17 cellular contexts compared by ENCODE assay signal in the genomic region with DNA sequence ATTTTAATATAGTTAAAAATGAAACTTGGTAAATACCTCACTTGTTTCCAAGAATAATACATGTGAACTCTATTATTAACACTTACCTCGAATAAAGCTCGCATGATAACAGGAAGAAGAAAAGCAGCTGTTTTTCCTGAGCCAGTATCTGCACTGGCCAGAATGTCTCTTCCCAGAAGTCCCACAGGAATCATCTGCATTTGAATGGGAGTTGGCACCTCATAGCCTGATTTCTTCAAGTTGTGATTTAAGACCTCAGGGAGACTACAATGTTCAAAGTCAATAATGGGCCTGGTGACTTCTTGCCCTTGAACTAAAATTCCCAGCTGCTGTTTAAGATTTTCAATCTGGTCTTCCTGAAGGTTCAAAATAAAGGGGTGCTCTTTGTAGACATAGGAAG. TPM values are rescaled to one million over a fixed set of nuclear protein-coding genes. Genes with fewer than 3 reads are reported as not detected.
DNase-seq lines count a peak whose midpoint lies in the region; ATAC-seq and TF ChIP-seq lines count a peak whose summit lies in the region.
"Had no signal": no experiment of that assay in that cellular context is flagged by ENCODE, and none has a peak within 500 bp of the region (broad histone marks: within the 10 kb centered on the region; RNA-seq: fewer than 3 reads in every experiment).

No MANE protein-coding gene starts in this region.

- H3K4me3 Mint-ChIP-seq in mesothelial cell of epicardium, result no peak overlapping the region

- no peaks in the 10 kb centered on the region for H3K9me3 ChIP-seq in right atrium auricular region
- H3K9me3 ChIP-seq: Peyer's patch had no signal

- H3K27ac ChIP-seq in right atrium auricular region (peak overlapping the region; percentile 32 to 34), coronary artery (peak overlapping the region; percentile 30 to 59)
- H3K27ac ChIP-seq: GM23248, Peyer's patch had no signal

- H3K27ac Mint-ChIP-seq in mesothelial cell of epicardium, result peak overlapping the region; percentile 13

- no peak overlapping the region for H3K4me3 ChIP-seq in right atrium auricular region
- H3K4me3 ChIP-seq in coronary artery, result peak overlapping the region; percentile 37
- H3K4me3 ChIP-seq: GM23248, Peyer's patch had no signal

- peaks cover 37% of the 10 kb centered on the region for H3K36me3 Mint-ChIP-seq in mesothelial cell of epicardium

- DNase-seq in right atrium auricular region (ENCODE audit: low spot score), result no peak
- no peak for DNase-seq in Right ventricle myocardium inferior (ENCODE audit: missing footprints)
- DNase-seq in coronary artery (ENCODE audit: low spot score), result no peak
- no peak for DNase-seq in mesothelial cell of epicardium (ENCODE audit: low spot score in 2 of 2, unreplicated experiment in 2 of 2)
- no peak for DNase-seq in CD1c-positive myeloid dendritic cell (ENCODE audit: extremely low spot score)
- DNase-seq in HPDE6-E6E7 (ENCODE audit: extremely low spot score), result no peak
- DNase-seq in NCI-H69 (lab: John Stamatoyannopoulos, UW), result no peak
- DNase-seq: activated naive CD4-positive, alpha-beta T cell; DMS79 treated with DMSO at 0.1 percent for 48 hours; GM23248; islet precursor cell; NCI-H226; Peyer's patch; small intestine; T-helper 9 cell had no signal

- H3K27me3 Mint-ChIP-seq in mesothelial cell of epicardium (ENCODE audit: low read depth), result no peaks in the 10 kb centered on the region

- no peaks in the 10 kb centered on the region for H3K27me3 ChIP-seq in right atrium auricular region
- H3K27me3 ChIP-seq: Peyer's patch had no signal

- intact Hi-C loops in Right ventricle myocardium inferior (cut with DNase I), result no loop called here

- ATAC-seq in Right ventricle myocardium inferior, result no peak
- no peak for ATAC-seq in GM18909 (IDR thresholded peaks at IDR 0.05; ENCODE audit: poor library complexity, unreplicated experiment)

- H3K4me1 Mint-ChIP-seq in mesothelial cell of epicardium, result peaks cover 42% of the 10 kb centered on the region

- peaks cover 0 to 16% of the 10 kb centered on the region in 2 donors for H3K4me1 ChIP-seq in right atrium auricular region

- no peak for TF ChIP-seq CTCF in right atrium auricular region (IDR thresholded peaks at IDR 0.05)
- TF ChIP-seq CTCF in coronary artery (IDR thresholded peaks at IDR 0.05), result no peak
- no peak for TF ChIP-seq CTCF in mesothelial cell of epicardium (IDR thresholded peaks at IDR 0.05; ENCODE audit: unreplicated experiment)

- peaks cover 11% of the 10 kb centered on the region for H3K36me3 ChIP-seq in right atrium auricular region

- H3K9me3 Mint-ChIP-seq in mesothelial cell of epicardium, result no peaks in the 10 kb centered on the region
- H3K9me3 Mint-ChIP-seq: neural crest cell had no signal

RNA-seq across cellular contexts. Expression of gene DDX59, which starts 3.9 kb away (rescaled TPM):
- total RNA-seq in right atrium auricular region, result 10 to 100 TPM; 13.4 to 21.5 TPM
- 12.7 TPM for total RNA-seq in Right ventricle myocardium inferior
- 24.5 to 26.4 TPM (median 25.3 TPM) in 3 replicates for total RNA-seq in mesothelial cell of epicardium

RNA-seq across cellular contexts. Expression of gene KIF14, which starts 45.3 kb away (rescaled TPM):
- under 1 TPM in 1 of 2 donors, not detected in 1; 0.41 TPM for total RNA-seq in right atrium auricular region
- total RNA-seq in Right ventricle myocardium inferior, result 0.11 TPM
- 5.1 to 5.7 TPM (median 5.5 TPM) in 3 replicates for total RNA-seq in mesothelial cell of epicardium
